Comparison of ENCODE assay signal across 18 cellular contexts in genomic region chr21:17476006-17476405, GRCh38. TPM values are rescaled to one million over a fixed set of nuclear protein-coding genes. Genes with fewer than 3 reads are reported as not detected.
DNase-seq lines count a peak whose midpoint lies in the region; ATAC-seq lines count a peak whose summit lies in the region.
"Had no signal": no experiment of that assay in that cellular context is flagged by ENCODE, and none has a peak within 500 bp of the region (broad histone marks: within the 10 kb centered on the region; RNA-seq: fewer than 3 reads in every experiment).

No MANE protein-coding gene starts in this region.

- ATAC-seq in left ventricle myocardium superior (peak; percentile 55), Right ventricle myocardium inferior (no peak), right cardiac atrium (peak; percentile 21 to 60), GM19324 (IDR thresholded peaks at IDR 0.05; ENCODE audit: low FRiP score, unreplicated experiment) (no peak), T-cell (replicated peaks in 1 of 4) (no peak)
- ATAC-seq: A549 had no signal

- H3K9me3 ChIP-seq in right cardiac atrium (ENCODE audit: control insufficient read depth, low read length): no peaks in the 10 kb centered on the region
- H3K9me3 ChIP-seq: A549, neutrophil had no signal

- peaks cover 0 to 3% (median 0%) of the 10 kb centered on the region in 3 donors for H3K9me3 Mint-ChIP-seq in T-cell

- H3K4me1 Mint-ChIP-seq in T-cell: no peaks in the 10 kb centered on the region

- POLR2A ChIA-PET in T-cell (lab: Charles Lee): no interaction called here

- H3K27ac Mint-ChIP-seq in T-cell: no peak overlapping the region

- no peaks in the 10 kb centered on the region for H3K4me1 ChIP-seq in right cardiac atrium (ENCODE audit: control insufficient read depth, insufficient read depth, low read length)
- H3K4me1 ChIP-seq: A549 had no signal

- no peaks in the 10 kb centered on the region for H3K27me3 ChIP-seq in right cardiac atrium (ENCODE audit: control insufficient read depth, insufficient read depth)
- H3K27me3 ChIP-seq: dorsolateral prefrontal cortex, neutrophil had no signal

- intact Hi-C loops in left ventricle myocardium superior (cut with micrococcal nuclease) (no loop called here), Right ventricle myocardium inferior (cut with DNase I) (no loop called here), right cardiac atrium (cut with DNase I) (no loop called here)

- peaks cover 0 to 1% of the 10 kb centered on the region in 2 donors for H3K27me3 Mint-ChIP-seq in T-cell

- H3K4me3 ChIP-seq in right cardiac atrium (ENCODE audit: low read length): no peak overlapping the region
- H3K4me3 ChIP-seq: A549, dorsolateral prefrontal cortex, skin epidermis had no signal

- DNase-seq in left ventricle myocardium superior (no peak), Right ventricle myocardium inferior (ENCODE audit: missing footprints) (no peak), NOMO-1 (lab: John Stamatoyannopoulos, UW; ENCODE audit: unreplicated experiment in 2 of 2) (peak; percentile 1 to 69), right cardiac atrium (no peak), T-cell (no peak), DMS153 (lab: John Stamatoyannopoulos, UW) (no peak), AML-193 (lab: John Stamatoyannopoulos, UW) (no peak)
- DNase-seq: activated effector memory CD4-positive, alpha-beta T cell treated with Interleukin-2 at 50 U/mL for 16 hours; COR-L47; dorsolateral prefrontal cortex; NCI-H1694; NCI-H748 treated with DMSO at 0.1 percent for 48 hours had no signal

- CTCF ChIA-PET in T-cell (lab: Charles Lee): no interaction called here

- H3K4me3 Mint-ChIP-seq in T-cell: no peak overlapping the region

- no peaks in the 10 kb centered on the region for H3K36me3 Mint-ChIP-seq in T-cell

- WGBS in right cardiac atrium: 67% methylated on average over 4 of the region's 4 CpGs

- no peak overlapping the region for H3K27ac ChIP-seq in right cardiac atrium (ENCODE audit: low read length)
- H3K27ac ChIP-seq: A549, dorsolateral prefrontal cortex, KMS-11, neutrophil, skin epidermis, VCaP had no signal

RNA-seq across cellular contexts. Expression of gene CXADR, which starts 36.8 kb away (rescaled TPM):
- total RNA-seq in left ventricle myocardium superior (27.1 TPM), Right ventricle myocardium inferior (25.5 TPM), right cardiac atrium (10 to 100 TPM; 13.8 to 22.5 (median 19.9) TPM), T-cell (under 1 TPM; 0.35 to 0.95 (median 0.82) TPM)
- polyA plus RNA-seq in right cardiac atrium: 7.3 TPM

Comparison
In these comparisons a context has a peak if more than half of its experiments do, and no peak if none do; other contexts are left out.
1. ATAC-seq: peak in left ventricle myocardium superior (single experiment) and right cardiac atrium (2 of 2); none in Right ventricle myocardium inferior (single experiment), GM19324 (single experiment) and T-cell (0 of 4).
2. DNase-seq: peak in NOMO-1 (2 of 2); none in left ventricle myocardium superior (single experiment), Right ventricle myocardium inferior (single experiment), right cardiac atrium (0 of 3), T-cell (0 of 34), DMS153 (single experiment) and AML-193 (0 of 2).
3. RNA of gene CXADR, which starts 36.8 kb away (total RNA-seq): 27.1 TPM in left ventricle myocardium superior (single experiment), 25.5 TPM in Right ventricle myocardium inferior (single experiment) and 13.8 to 22.5 TPM in right cardiac atrium; 0.35 to 0.95 TPM in T-cell; every median in the first group is over 4 times any median in the second.